Comparison of ENCODE assay signal across 17 cellular contexts in the genomic region with DNA sequence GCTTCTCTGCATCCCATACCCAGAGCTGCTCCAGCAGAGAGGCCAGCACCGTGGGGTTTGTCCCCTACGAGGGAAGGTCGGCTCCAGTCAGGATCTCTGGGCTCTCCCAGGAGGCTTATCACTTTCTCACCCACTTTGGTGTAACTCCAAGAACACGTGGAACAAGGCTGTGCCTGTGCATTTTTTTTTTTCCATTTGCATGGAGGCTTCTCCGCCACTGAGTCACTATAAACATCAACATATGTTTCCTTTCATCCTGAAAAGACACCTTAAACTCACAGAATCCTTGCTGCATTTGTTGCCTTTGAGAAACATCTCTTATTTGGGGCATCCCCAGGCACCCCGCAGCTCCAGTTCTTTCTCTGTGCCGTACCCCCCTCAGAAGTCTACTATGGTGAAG.
"Had no signal": no experiment of that assay in that cellular context is flagged by ENCODE, and none has a peak within 500 bp of the region (broad histone marks: within the 10 kb centered on the region; RNA-seq: fewer than 3 reads in every experiment).

No MANE protein-coding gene starts in this region.

- H3K27me3 ChIP-seq: pancreas, right lobe of liver, upper lobe of right lung had no signal

- H3K27ac ChIP-seq: neutrophil, right lobe of liver, thoracic aorta, upper lobe of right lung had no signal

- H3K9me3 ChIP-seq: neutrophil, pancreas, right lobe of liver, thoracic aorta, upper lobe of right lung had no signal

- H3K4me1 ChIP-seq: upper lobe of right lung had no signal

- FAIRE-seq: pancreas, small intestine had no signal

- DNase-seq: activated CD4-positive, alpha-beta memory T cell treated with anti-CD3 and anti-CD28 coated beads for 36 hours; activated effector memory CD4-positive, alpha-beta T cell treated with Interleukin-2 at 50 U/mL for 16 hours; activated naive CD4-positive, alpha-beta T cell treated with anti-CD3 and anti-CD28 coated beads, Interleukin-2, amount 10 ng/mL, durations not matched to agents 7 days and 5 days; activated naive CD8-positive, alpha-beta T cell treated with anti-CD3 and anti-CD28 coated beads, Interleukin-2, amount 50 U/mL, for 24 hours; activated T-cell treated with anti-CD3 and anti-CD28 coated beads, Interleukin-2, amount 50 U/mL, for 24 hours; aorta; cortex of kidney; mesendoderm; naive thymus-derived CD8-positive, alpha-beta T cell; right lobe of liver; small intestine; stimulated activated CD4-positive, alpha-beta T cell treated with anti-CD3 and anti-CD28 coated beads, Interleukin-4, amount 100 ng/mL, for 1 hour; upper lobe of right lung had no signal

- H3K4me3 ChIP-seq: pancreas, right lobe of liver, thoracic aorta, upper lobe of right lung had no signal

- H3K36me3 ChIP-seq: neutrophil, pancreas, right lobe of liver, thoracic aorta, upper lobe of right lung had no signal

- ATAC-seq: activated naive CD8-positive, alpha-beta T cell treated with anti-CD3 and anti-CD28 coated beads, Interleukin-2, amount 50 U/mL, for 24 hours; naive thymus-derived CD8-positive, alpha-beta T cell; right lobe of liver; WTC11 had no signal
